14 cellular contexts compared by ENCODE assay signal in genomic region chr6:604579-604978, GRCh38. TPM values are rescaled to one million over a fixed set of nuclear protein-coding genes. Genes with fewer than 3 reads are reported as not detected.
DNase-seq lines count a peak whose midpoint lies in the region; ATAC-seq and TF ChIP-seq lines count a peak whose summit lies in the region.
"Had no signal": no experiment of that assay in that cellular context is flagged by ENCODE, and none has a peak within 500 bp of the region (broad histone marks: within the 10 kb centered on the region; RNA-seq: fewer than 3 reads in every experiment).

No MANE protein-coding gene starts in this region.

- H3K4ac ChIP-seq in H9 (ENCODE audit: low read depth, low read length) (no peak overlapping the region), neuronal stem cell (ENCODE audit: low read length) (no peak overlapping the region)

- H3K36me3 ChIP-seq in neuronal stem cell (replicated peaks in 1 of 2; ENCODE audit: control insufficient read depth in 2 of 2, insufficient read depth in 2 of 2, low read length in 2 of 2): peaks cover 0 to 12% of the 10 kb centered on the region in 2 donors

- no peak overlapping the region for H3K23ac ChIP-seq in H9 (ENCODE audit: insufficient read length, low read depth, low read length)
- H3K23ac ChIP-seq in neuronal stem cell (ENCODE audit: low read depth, low read length, poor library complexity): peak overlapping the region; percentile 75

- H3K27ac ChIP-seq in H9 (ENCODE audit: insufficient read length, low read depth, low read length) (no peak overlapping the region), neuronal stem cell (replicated peaks; ENCODE audit: low read length) (no peak overlapping the region)

- H2BK12ac ChIP-seq in H9 (ENCODE audit: insufficient read length, low read depth, low read length): no peak overlapping the region
- no peak overlapping the region for H2BK12ac ChIP-seq in neuronal stem cell (ENCODE audit: low read length)

- no peak overlapping the region for H3T11ph ChIP-seq in H9 (ENCODE audit: low read length)

- H4K20me1 ChIP-seq in H9 (ENCODE audit: control insufficient read depth, insufficient read depth, insufficient read length): no peaks in the 10 kb centered on the region

- no CpG with 5 or more reads among the region's 15 CpGs for WGBS in H9 (ENCODE audit: extremely low coverage, insufficient read length, low lambda C conversion rate)
- WGBS in neuronal stem cell (ENCODE audit: extremely low coverage in 2 of 2, insufficient read length in 2 of 2, insufficient replicate concordance in 1 of 2), 2 donors: no CpG with 5 or more reads among the region's 15 CpGs
- 92 to 94% methylated on average over 15 of the region's 15 CpGs for WGBS in lower leg skin, 2 donors

- DNase-seq in H9 (no peak), neuronal stem cell (ENCODE audit: low spot score) (no peak), lower leg skin (ENCODE audit: low spot score in 2 of 2) (no peak), Calu3 (no peak)
- no peak for DNase-seq in activated T-helper 1 cell treated with anti-CD3 and anti-CD28 coated beads, Interleukin-12 subunit alpha, Interleukin-12 subunit beta, Interleukin-2, Interleukin-4 antibody, amounts not matched to agents 30 ng/mL and 10 ng/mL and 1 ng/mL, durations not matched to agents 14 hours and 24 hours and 36 hours (ENCODE audit: low spot score)
- DNase-seq: DMS53, HFFc6, NCI-H1092, NCI-H2107, NCI-H774, T-cell had no signal

- H3K9me3 Mint-ChIP-seq in H9: no peaks in the 10 kb centered on the region
- H3K9me3 Mint-ChIP-seq in activated T-helper 1 cell treated with anti-CD3 and anti-CD28 coated beads, Interleukin-12 subunit alpha, Interleukin-12 subunit beta, Interleukin-2, Interleukin-4 antibody, amounts not matched to agents 30 ng/mL and 10 ng/mL and 1 ng/mL, durations not matched to agents 14 hours and 24 hours and 36 hours: peaks cover 3% of the 10 kb centered on the region
- H3K9me3 Mint-ChIP-seq in Calu3 (ENCODE audit: low read depth, unreplicated experiment): no peaks in the 10 kb centered on the region
- H3K9me3 Mint-ChIP-seq: HFFc6, T-cell had no signal

- H4K91ac ChIP-seq in H9 (ENCODE audit: insufficient read length, low read depth, low read length): no peak overlapping the region
- H4K91ac ChIP-seq in neuronal stem cell (ENCODE audit: low read depth, low read length, poor library complexity): no peak overlapping the region

- no peak overlapping the region for H3K56ac ChIP-seq in H9 (ENCODE audit: insufficient read length, low read depth, low read length)

- CTCF ChIA-PET in Calu3 (lab: Charles Lee): no interaction called here

- peak overlapping the region in 2 of 3 experiments; percentile 2 to 54; a peak in 3 of 7 replicates for H3K27ac Mint-ChIP-seq in H9
- peak overlapping the region; percentile 20 for H3K27ac Mint-ChIP-seq in activated T-helper 1 cell treated with anti-CD3 and anti-CD28 coated beads, Interleukin-12 subunit alpha, Interleukin-12 subunit beta, Interleukin-2, Interleukin-4 antibody, amounts not matched to agents 30 ng/mL and 10 ng/mL and 1 ng/mL, durations not matched to agents 14 hours and 24 hours and 36 hours
- no peak overlapping the region for H3K27ac Mint-ChIP-seq in Calu3 (ENCODE audit: unreplicated experiment)
- H3K27ac Mint-ChIP-seq: HFFc6, T-cell had no signal

- H3K18ac ChIP-seq in H9 (ENCODE audit: insufficient read length, low read depth, low read length) (no peak overlapping the region), neuronal stem cell (ENCODE audit: low read length) (no peak overlapping the region)

- H3K14ac ChIP-seq in H9 (ENCODE audit: insufficient read depth, low read length): no peak overlapping the region; the same call in 1 of the 2 replicates
- H3K14ac ChIP-seq in neuronal stem cell (ENCODE audit: low read length): peak overlapping the region; percentile 63

- H3K9me3 ChIP-seq in H9 (ENCODE audit: control insufficient read depth, low read depth, low read length) (no peaks in the 10 kb centered on the region), neuronal stem cell (replicated peaks in 1 of 2; ENCODE audit: control insufficient read depth in 2 of 2, insufficient read depth in 1 of 2, low read depth in 1 of 2, low read length in 2 of 2) (no peaks in the 10 kb centered on the region)

- no peak overlapping the region for H2BK20ac ChIP-seq in H9 (ENCODE audit: low read depth, low read length, poor library complexity, severe bottlenecking)

- no peak overlapping the region for H4K5ac ChIP-seq in H9 (ENCODE audit: insufficient read length, low read depth, low read length)

- ATAC-seq in HG03460 (IDR thresholded peaks at IDR 0.05; ENCODE audit: unreplicated experiment): peak; percentile 82
- ATAC-seq in HG02763 (IDR thresholded peaks at IDR 0.05; ENCODE audit: unreplicated experiment): no peak
- ATAC-seq: GM12878, T-cell had no signal

- no peak for TF ChIP-seq POLR2A in lower leg skin (IDR thresholded peaks at IDR 0.05)

- H2BK5ac ChIP-seq in H9 (ENCODE audit: insufficient read length, low read length) (no peak overlapping the region), neuronal stem cell (ENCODE audit: low read length) (no peak overlapping the region)

- intact Hi-C loops in activated T-helper 1 cell treated with anti-CD3 and anti-CD28 coated beads, Interleukin-12 subunit alpha, Interleukin-12 subunit beta, Interleukin-2, Interleukin-4 antibody, amounts not matched to agents 30 ng/mL and 10 ng/mL and 1 ng/mL, durations not matched to agents 14 hours and 24 hours and 36 hours (cut with micrococcal nuclease): no loop called here
- intact Hi-C loops in lower leg skin (cut with DNase I; ENCODE audit: low total_unique reads): no loop called here
- intact Hi-C loops in Calu3 (cut with micrococcal nuclease; ENCODE audit: unreplicated experiment): no loop called here

- H3K4me3 Mint-ChIP-seq in H9 (no peak overlapping the region), Calu3 (ENCODE audit: low read depth, unreplicated experiment) (no peak overlapping the region)
- H3K4me3 Mint-ChIP-seq in activated T-helper 1 cell treated with anti-CD3 and anti-CD28 coated beads, Interleukin-12 subunit alpha, Interleukin-12 subunit beta, Interleukin-2, Interleukin-4 antibody, amounts not matched to agents 30 ng/mL and 10 ng/mL and 1 ng/mL, durations not matched to agents 14 hours and 24 hours and 36 hours: no peak overlapping the region
- H3K4me3 Mint-ChIP-seq: HFFc6, T-cell had no signal

- H3K4me3 ChIP-seq in neuronal stem cell (ENCODE audit: low read length in 2 of 2) (no peak overlapping the region), lower leg skin (ENCODE audit: low read depth, poor library complexity, severe bottlenecking) (no peak overlapping the region)
- H3K4me3 ChIP-seq: GM12878 had no signal

- H3K79me1 ChIP-seq in H9 (ENCODE audit: insufficient read depth, low read depth, low read length, poor library complexity, severe bottlenecking) (no peaks in the 10 kb centered on the region), neuronal stem cell (ENCODE audit: low read depth, low read length) (no peaks in the 10 kb centered on the region)

- H3K4me1 ChIP-seq in H9 (ENCODE audit: insufficient read depth, low read length) (no peaks in the 10 kb centered on the region), neuronal stem cell (ENCODE audit: control insufficient read depth in 2 of 2, insufficient read depth in 1 of 2, low read depth in 1 of 2, low read length in 2 of 2) (no peaks in the 10 kb centered on the region)

- H3K36me3 Mint-ChIP-seq in H9 (ENCODE audit: insufficient read depth in 1 of 3, low read depth in 3 of 3) (peaks cover 10 to 18% (median 18%) of the 10 kb centered on the region in 3 experiments), Calu3 (ENCODE audit: insufficient read depth, unreplicated experiment) (no peaks in the 10 kb centered on the region)
- H3K36me3 Mint-ChIP-seq in activated T-helper 1 cell treated with anti-CD3 and anti-CD28 coated beads, Interleukin-12 subunit alpha, Interleukin-12 subunit beta, Interleukin-2, Interleukin-4 antibody, amounts not matched to agents 30 ng/mL and 10 ng/mL and 1 ng/mL, durations not matched to agents 14 hours and 24 hours and 36 hours (ENCODE audit: low read depth): peaks cover 29% of the 10 kb centered on the region

- H3K9ac ChIP-seq in H9 (ENCODE audit: extremely low read depth, insufficient read length, low read length) (no peak overlapping the region), neuronal stem cell (ENCODE audit: low read depth, low read length, poor library complexity) (no peak overlapping the region)

- TF ChIP-seq CTCF in H9 (conservative IDR thresholded peaks at IDR 0.05) (no peak), lower leg skin (IDR thresholded peaks at IDR 0.05) (no peak), Calu3 (IDR thresholded peaks at IDR 0.05; ENCODE audit: unreplicated experiment) (no peak)

- BruUV-seq in Calu3 (replicated peaks; lab: Mats Ljungman, UMichigan): no TSS peak

- H4K8ac ChIP-seq in H9 (replicated peaks; ENCODE audit: insufficient read length, low read depth, low read length): no peak overlapping the region
- no peak overlapping the region for H4K8ac ChIP-seq in neuronal stem cell (ENCODE audit: low read depth, low read length)

- H2BK120ac ChIP-seq in H9 (ENCODE audit: low read depth, low read length, poor library complexity, severe bottlenecking) (no peak overlapping the region), neuronal stem cell (ENCODE audit: low read depth, low read length) (no peak overlapping the region)

- H3K27me3 ChIP-seq in H9 (ENCODE audit: insufficient read depth, low read length) (no peaks in the 10 kb centered on the region), neuronal stem cell (ENCODE audit: control insufficient read depth in 3 of 3, insufficient read depth in 3 of 3, low read depth in 1 of 3, low read length in 3 of 3) (no peaks in the 10 kb centered on the region)

- H2AFZ ChIP-seq in H9 (ENCODE audit: low read length) (no peak overlapping the region), neuronal stem cell (ENCODE audit: low read length) (no peak overlapping the region)

- no peak overlapping the region for H2AK5ac ChIP-seq in H9 (ENCODE audit: insufficient read length, low read length)
- H2AK5ac ChIP-seq in neuronal stem cell (ENCODE audit: low read depth, low read length): no peak overlapping the region

- H3K79me2 ChIP-seq in H9 (ENCODE audit: insufficient read depth, low read length): no peaks in the 10 kb centered on the region

- H3K23me2 ChIP-seq in H9 (ENCODE audit: insufficient read length, low read depth, low read length, poor library complexity, severe bottlenecking): no peaks in the 10 kb centered on the region

- H3K4me2 ChIP-seq in H9 (ENCODE audit: insufficient read depth, insufficient read length, low read length) (no peak overlapping the region), neuronal stem cell (ENCODE audit: insufficient read depth, low read length, poor library complexity, severe bottlenecking) (no peak overlapping the region)

- H3K27me3 Mint-ChIP-seq in H9 (ENCODE audit: low read depth) (no peaks in the 10 kb centered on the region), Calu3 (ENCODE audit: unreplicated experiment) (no peaks in the 10 kb centered on the region)
- H3K27me3 Mint-ChIP-seq in activated T-helper 1 cell treated with anti-CD3 and anti-CD28 coated beads, Interleukin-12 subunit alpha, Interleukin-12 subunit beta, Interleukin-2, Interleukin-4 antibody, amounts not matched to agents 30 ng/mL and 10 ng/mL and 1 ng/mL, durations not matched to agents 14 hours and 24 hours and 36 hours (ENCODE audit: insufficient read depth): no peaks in the 10 kb centered on the region
- H3K27me3 Mint-ChIP-seq: T-cell had no signal

- no peak overlapping the region for H2BK15ac ChIP-seq in H9 (ENCODE audit: low read depth, low read length)
- H2BK15ac ChIP-seq in neuronal stem cell (ENCODE audit: low read length): no peak overlapping the region

- H3K4me1 Mint-ChIP-seq in H9 (0 out of 4 replicates have a peak, but pooled peaks cover 0 to 4% of the 10 kb centered on the region in 2 experiments), Calu3 (ENCODE audit: low read depth, unreplicated experiment) (no peaks in the 10 kb centered on the region)
- H3K4me1 Mint-ChIP-seq in activated T-helper 1 cell treated with anti-CD3 and anti-CD28 coated beads, Interleukin-12 subunit alpha, Interleukin-12 subunit beta, Interleukin-2, Interleukin-4 antibody, amounts not matched to agents 30 ng/mL and 10 ng/mL and 1 ng/mL, durations not matched to agents 14 hours and 24 hours and 36 hours (ENCODE audit: low read depth): no peaks in the 10 kb centered on the region

RNA-seq across cellular contexts. Expression of gene HUS1B, which starts 52.3 kb away (rescaled TPM):
- 0.96 and 1.2 TPM in 2 replicates for total RNA-seq in H9 (2021)
- total RNA-seq in activated T-helper 1 cell treated with anti-CD3 and anti-CD28 coated beads, Interleukin-12 subunit alpha, Interleukin-12 subunit beta, Interleukin-2, Interleukin-4 antibody, amounts not matched to agents 30 ng/mL and 10 ng/mL and 1 ng/mL, durations not matched to agents 14 hours and 24 hours and 36 hours: 2.7 and 2.8 TPM in 2 replicates
- polyA plus RNA-seq in neuronal stem cell (2013, experiment 1 of 2): 0.26 TPM
- 0.36 TPM for polyA plus RNA-seq in neuronal stem cell (2013, experiment 2 of 2)
- 1 to 10 TPM in 1 of 4 donors, under 1 TPM in 2, not detected in 1; 0.49 to 1.5 (median 0.72) TPM for total RNA-seq in lower leg skin
- total RNA-seq in Calu3 (2022): 0.61 and 0.71 TPM in 2 replicates
